9 cellular contexts compared by ENCODE assay signal in genomic region chr17:3917391-3917931, GRCh38. TPM values are rescaled to one million over a fixed set of nuclear protein-coding genes. Genes with fewer than 3 reads are reported as not detected.
A peak's percentile ranks its signal among the peaks of the same experiment; 100 is the strongest.
DNase-seq lines count a peak whose midpoint lies in the region; ATAC-seq, FAIRE-seq and TF ChIP-seq lines count a peak whose summit lies in the region.
"Had no signal": no experiment of that assay in that cellular context is flagged by ENCODE, and none has a peak within 500 bp of the region (broad histone marks: within the 10 kb centered on the region; RNA-seq: fewer than 3 reads in every experiment).

No MANE protein-coding gene starts in this region.

- no peak overlapping the region for H4K91ac ChIP-seq in H1 (replicated peaks; ENCODE audit: insufficient read length, low read length)

- H3K4me2 ChIP-seq in H1 (ENCODE audit: insufficient read depth in 1 of 2, low read depth in 2 of 2, low read length in 2 of 2) = no peak overlapping the region

- H3K4ac ChIP-seq in H1 (replicated peaks; ENCODE audit: insufficient read length, low read depth, low read length) = no peak overlapping the region

- no peak overlapping the region for H4K5ac ChIP-seq in H1 (ENCODE audit: insufficient read length, low read depth, low read length)

- no peak overlapping the region for H2BK12ac ChIP-seq in H1 (ENCODE audit: low read depth, low read length)

- no peaks in the 10 kb centered on the region for H3K9me3 ChIP-seq in H1 (ENCODE audit: insufficient read depth in 2 of 2, low read depth in 1 of 2, low read length in 1 of 2)
- H3K9me3 ChIP-seq in neutrophil = no peaks in the 10 kb centered on the region
- no peaks in the 10 kb centered on the region for H3K9me3 ChIP-seq in WERI-Rb-1 (ENCODE audit: severe bottlenecking)

- H2BK5ac ChIP-seq in H1 (ENCODE audit: low read depth, low read length) = no peak overlapping the region

- H3K4me1 ChIP-seq in H1 (replicated peaks in 1 of 4; ENCODE audit: control insufficient read depth in 3 of 4, insufficient read depth in 4 of 4, low read length in 3 of 4) (peaks cover 0 to 4% (median 0%) of the 10 kb centered on the region in 4 experiments; a peak in 3 of 7 replicates), neutrophil (ENCODE audit: control insufficient read depth in 1 of 2, insufficient read depth in 1 of 2, low read depth in 1 of 2, low read length in 1 of 2) (peaks cover 49 to 56% of the 10 kb centered on the region in 2 experiments)

- POLR2A ChIA-PET in H1 (lab: Charles Lee; ENCODE audit: partially characterized antibody) = interaction anchor here (0.8 to 1.4 kb wide), 6 partner anchors 10 to 89 kb away, joined by 3 to 6 read pairs (median 3); no protein-coding TSS in a partner anchor

- DNase-seq in DMS79 treated with DMSO at 0.1 percent for 48 hours (lab: John Stamatoyannopoulos, UW) (peak; percentile 52), NCI-H1105 treated with DMSO at 0.1 percent for 48 hours (lab: John Stamatoyannopoulos, UW) (peak; percentile 42), H1 (ENCODE audit: low read depth in 1 of 2, low spot score in 2 of 2) (no peak), globus pallidus (ENCODE audit: low spot score) (no peak), WERI-Rb-1 (no peak)
- no peak for DNase-seq in stimulated activated CD4-positive, alpha-beta T cell treated with anti-CD3 and anti-CD28 coated beads, Interleukin-2, amount 100 ng/mL, for 24 hours

- H3K36me3 ChIP-seq in H1 (ENCODE audit: control insufficient read depth in 2 of 4, insufficient read depth in 4 of 4, low read length in 3 of 4) (no peaks in the 10 kb centered on the region), neutrophil (peaks cover 11% of the 10 kb centered on the region), WERI-Rb-1 (no peaks in the 10 kb centered on the region)

- H3K23ac ChIP-seq in H1 (ENCODE audit: insufficient read length) = no peak overlapping the region

- no peak overlapping the region for H3K9ac ChIP-seq in H1 (replicated peaks in 1 of 4; ENCODE audit: extremely low read depth in 1 of 4, low read depth in 3 of 4, low read length in 3 of 4)

- no peak overlapping the region for H3K18ac ChIP-seq in H1 (ENCODE audit: extremely low read depth, low read length)

- H3K4me3 ChIP-seq in H1 (ENCODE audit: extremely low read depth in 1 of 4, insufficient read depth in 2 of 4, low read depth in 3 of 4, low read length in 4 of 4) = no peak overlapping the region
- peak overlapping the region; percentile 93 to 99 for H3K4me3 ChIP-seq in neutrophil (ENCODE audit: low read depth in 1 of 2, low read length in 1 of 2)
- H3K4me3 ChIP-seq in WERI-Rb-1 (ENCODE audit: low read depth, low read length) = no peak overlapping the region

- peak overlapping the region; percentile 82; the same call in 1 of the 2 replicates for H4K8ac ChIP-seq in H1 (ENCODE audit: extremely low read depth, insufficient read depth, low read length)

- no peak overlapping the region for H2BK15ac ChIP-seq in H1 (ENCODE audit: low read length)

- no peak overlapping the region for H3K56ac ChIP-seq in H1 (replicated peaks; ENCODE audit: insufficient read length, low read depth, low read length)

- H3K14ac ChIP-seq in H1 (ENCODE audit: insufficient read length) = no peak overlapping the region

- H4K20me1 ChIP-seq in H1 (replicated peaks in 1 of 2; ENCODE audit: control insufficient read depth in 1 of 2, insufficient read depth in 2 of 2, low read length in 2 of 2) = no peaks in the 10 kb centered on the region

- TF ChIP-seq EP300 in H1 (IDR thresholded peaks at IDR 0.05; ENCODE audit: borderline replicate concordance in 1 of 2, low read depth in 2 of 2, low read length in 2 of 2) = no peak

- 63% methylated on average over 10 of the region's 11 CpGs; no CpG with 5 or more reads in 1 of the 2 experiments for WGBS in H1 (ENCODE audit: extremely low coverage in 1 of 2, insufficient coverage in 1 of 2, insufficient read length in 1 of 2, insufficient replicate concordance in 2 of 2, low coverage in 1 of 2, low lambda C conversion rate in 2 of 2, missing lambda C conversion rate in 1 of 2), 2 experiments

- TF ChIP-seq CTCF in H1 (IDR thresholded peaks at IDR 0.05; ENCODE audit: control extremely low read depth in 1 of 3, insufficient read depth in 1 of 3, low read depth in 1 of 3, low read length in 3 of 3) (no peak), neutrophil (IDR thresholded peaks at IDR 0.05) (no peak), WERI-Rb-1 (IDR thresholded peaks at IDR 0.05; ENCODE audit: low read depth, low read length) (no peak)

- H3K79me1 ChIP-seq in H1 (ENCODE audit: low read depth, low read length) = no peaks in the 10 kb centered on the region

- no peak for TF ChIP-seq POLR2A in H1 (IDR thresholded peaks at IDR 0.05; ENCODE audit: control extremely low read depth in 1 of 2, low read depth in 2 of 2, low read length in 2 of 2)

- H3K27me3 ChIP-seq in H1 (replicated peaks in 1 of 4; ENCODE audit: control insufficient read depth in 3 of 4, extremely low read depth in 1 of 4, insufficient read depth in 3 of 4, low read length in 3 of 4) (no peaks in the 10 kb centered on the region), neutrophil (no peaks in the 10 kb centered on the region), WERI-Rb-1 (ENCODE audit: insufficient read depth, low read depth, severe bottlenecking) (no peaks in the 10 kb centered on the region)

- H2AFZ ChIP-seq in H1 (ENCODE audit: low read length) = no peak overlapping the region

- no peak for TF ChIP-seq RAD21 in H1 (IDR thresholded peaks at IDR 0.05 in 1 of 2, conservative IDR thresholded peaks at IDR 0.05 in 1 of 2; ENCODE audit: low read depth in 2 of 2, low read length in 2 of 2)

- CTCF ChIA-PET in H1 (lab: Charles Lee; ENCODE audit: partially characterized antibody) = interaction anchor here (0.7 to 7.4 kb wide), 9 partner anchors 8 to 156 kb away, joined by 3 to 96 read pairs (median 4); partner anchors contain the start of gene NCBP3

- H3K27ac ChIP-seq in H1 (ENCODE audit: low read depth, low read length) (no peak overlapping the region), neutrophil (peak overlapping the region; percentile 99), WERI-Rb-1 (no peak overlapping the region)

- no peak overlapping the region for H2BK20ac ChIP-seq in H1 (ENCODE audit: low read length)

- ATAC-seq in GM18870 (IDR thresholded peaks at IDR 0.05; ENCODE audit: unreplicated experiment) = no peak

- no peaks in the 10 kb centered on the region for H3K23me2 ChIP-seq in H1 (ENCODE audit: low read depth, low read length)

- FAIRE-seq in H1 (lab: Jason Lieb, UNC) = no peak

- no peak overlapping the region for H2AK5ac ChIP-seq in H1 (ENCODE audit: low read depth, low read length)

- no peaks in the 10 kb centered on the region for H3K79me2 ChIP-seq in H1 (ENCODE audit: control insufficient read depth in 1 of 2, insufficient read depth in 2 of 2, low read length in 2 of 2)

- no peak overlapping the region for H2BK120ac ChIP-seq in H1 (replicated peaks; ENCODE audit: low read depth, low read length)

TF ChIP-seq in H1, 55 proteins besides CTCF, POLR2A, EP300 and RAD21 (continues in another document):
- TF ChIP-seq SP2 (IDR thresholded peaks at IDR 0.05; ENCODE audit: low read length) (no peak), BACH1 (IDR thresholded peaks at IDR 0.05; ENCODE audit: low read length) (no peak), RNF2 (IDR thresholded peaks at IDR 0.05; ENCODE audit: borderline replicate concordance, low read depth, low read length, missing control alignments, poor library complexity, severe bottlenecking) (no peak), NANOG (IDR thresholded peaks at IDR 0.05; ENCODE audit: insufficient read depth, low read depth, low read length, poor library complexity, severe bottlenecking) (no peak), E2F6 (IDR thresholded peaks at IDR 0.05) (no peak), SAP30 (IDR thresholded peaks at IDR 0.05; ENCODE audit: insufficient read depth, insufficient replicate concordance, low read length) (no peak), ATF3 (IDR thresholded peaks at IDR 0.05; ENCODE audit: insufficient read depth, low read depth, low read length) (no peak)

RNA-seq across cellular contexts. Expression of gene P2RX1, which starts 1.2 kb away (rescaled TPM):
- total RNA-seq in H1 (2021; fragmentation: NEBNext Ultra II Directional; extraction: Animal tissue kit (Norgen Biotek cat#: 25700)) = 0.19 and 0.45 TPM in 2 replicates
- polyA plus RNA-seq in H1 (2011; rRNA removed) = 1.1 and 1.6 TPM in 2 replicates
- 1.2 TPM for polyA plus RNA-seq in H1 (2011; cell fraction: cytosol; rRNA removed)
- polyA plus RNA-seq in H1 (2011; cell fraction: nucleus; rRNA removed) = 4.8 TPM
- 0.48 to 1.1 TPM (median 0.83 TPM) in 4 replicates for polyA plus RNA-seq in H1 (2012, experiment 1 of 2)
- 0.29 TPM for polyA plus RNA-seq in H1 (2012, experiment 2 of 2)
- polyA plus RNA-seq in H1 (2013, experiment 1 of 2) = 0.83 TPM
- 0.64 TPM for polyA plus RNA-seq in H1 (2013, experiment 2 of 2)
- polyA minus RNA-seq in H1 (2011; rRNA and poly(A)+ RNA removed) = 0.51 and 1.0 TPM in 2 replicates
- 0.66 TPM for polyA minus RNA-seq in H1 (2011; cell fraction: cytosol; rRNA and poly(A)+ RNA removed)
- 1.1 TPM for polyA minus RNA-seq in H1 (2011; cell fraction: nucleus; rRNA and poly(A)+ RNA removed)
- total RNA-seq: neural crest cell had no signal

RNA-seq across cellular contexts. Expression of gene CAMKK1, which starts 24.6 kb away (rescaled TPM):
- 7.6 and 8.5 TPM in 2 replicates for total RNA-seq in H1 (2021; fragmentation: NEBNext Ultra II Directional; extraction: Animal tissue kit (Norgen Biotek cat#: 25700))
- 7.1 and 10.4 TPM in 2 replicates for polyA plus RNA-seq in H1 (2011; rRNA removed)
- 10.4 TPM for polyA plus RNA-seq in H1 (2011; cell fraction: cytosol; rRNA removed)
- 19.7 TPM for polyA plus RNA-seq in H1 (2011; cell fraction: nucleus; rRNA removed)
- 7.4 to 9.0 TPM (median 8.4 TPM) in 4 replicates for polyA plus RNA-seq in H1 (2012, experiment 1 of 2)
- 5.3 TPM for polyA plus RNA-seq in H1 (2012, experiment 2 of 2)
- 5.0 TPM for polyA plus RNA-seq in H1 (2013, experiment 1 of 2)
- polyA plus RNA-seq in H1 (2013, experiment 2 of 2) = 4.8 TPM
- polyA minus RNA-seq in H1 (2011; rRNA and poly(A)+ RNA removed) = 7.3 and 9.5 TPM in 2 replicates
- polyA minus RNA-seq in H1 (2011; cell fraction: cytosol; rRNA and poly(A)+ RNA removed) = 5.0 TPM
- polyA minus RNA-seq in H1 (2011; cell fraction: nucleus; rRNA and poly(A)+ RNA removed) = 7.9 TPM

RNA-seq across cellular contexts. Expression of gene ATP2A3, which starts 46.8 kb away (rescaled TPM):
- 32.0 and 32.5 TPM in 2 replicates for total RNA-seq in H1 (2021; fragmentation: NEBNext Ultra II Directional; extraction: Animal tissue kit (Norgen Biotek cat#: 25700))
- 18.4 and 28.7 TPM in 2 replicates for polyA plus RNA-seq in H1 (2011; rRNA removed)
- polyA plus RNA-seq in H1 (2011; cell fraction: cytosol; rRNA removed) = 17.3 TPM
- polyA plus RNA-seq in H1 (2011; cell fraction: nucleus; rRNA removed) = 53.0 TPM
- polyA plus RNA-seq in H1 (2012, experiment 1 of 2) = 15.4 to 27.6 TPM (median 23.1 TPM) in 4 replicates
- polyA plus RNA-seq in H1 (2012, experiment 2 of 2) = 16.2 TPM
- 40.2 TPM for polyA plus RNA-seq in H1 (2013, experiment 1 of 2)
- 37.1 TPM for polyA plus RNA-seq in H1 (2013, experiment 2 of 2)
- polyA minus RNA-seq in H1 (2011; rRNA and poly(A)+ RNA removed) = 12.7 and 14.2 TPM in 2 replicates
- 13.9 TPM for polyA minus RNA-seq in H1 (2011; cell fraction: cytosol; rRNA and poly(A)+ RNA removed)
- polyA minus RNA-seq in H1 (2011; cell fraction: nucleus; rRNA and poly(A)+ RNA removed) = 22.1 TPM

Comparison
In these comparisons a context has a peak if more than half of its experiments do, and no peak if none do; other contexts are left out.
1. DNase-seq: peak in DMS79 treated with DMSO at 0.1 percent for 48 hours (single experiment) and NCI-H1105 treated with DMSO at 0.1 percent for 48 hours (single experiment); none in H1 (0 of 2), globus pallidus (single experiment), WERI-Rb-1 (single experiment) and stimulated activated CD4-positive, alpha-beta T cell treated with anti-CD3 and anti-CD28 coated beads, Interleukin-2, amount 100 ng/mL, for 24 hours (0 of 2).
2. H3K4me3 ChIP-seq: peak in neutrophil (2 of 2); none in H1 (0 of 4) and WERI-Rb-1 (single experiment).